Comparison of ENCODE assay signal across 17 cellular contexts in genomic region chr7:18829518-18830252, GRCh38.
DNase-seq lines count a peak whose midpoint lies in the region; ATAC-seq and TF ChIP-seq lines count a peak whose summit lies in the region.
"Had no signal": no experiment of that assay in that cellular context is flagged by ENCODE, and none has a peak within 500 bp of the region (broad histone marks: within the 10 kb centered on the region; RNA-seq: fewer than 3 reads in every experiment).

No MANE protein-coding gene starts in this region.

- H3K9me3 ChIP-seq in A673 (ENCODE audit: low read depth, low read length, poor library complexity, severe bottlenecking): no peaks in the 10 kb centered on the region
- H3K9me3 ChIP-seq: BLaER1 had no signal

- CTCF ChIA-PET in A673 (lab: Charles Lee): no interaction called here

- ATAC-seq in GM19463 (IDR thresholded peaks at IDR 0.05; ENCODE audit: unreplicated experiment): no peak
- ATAC-seq: activated CD8-positive, alpha-beta T cell treated with anti-CD3 and anti-CD28 coated beads, Interleukin-2, amount 10 ng/mL, durations not matched to agents 7 days and 5 days had no signal

- H3K27ac ChIP-seq in A673 (ENCODE audit: low read depth, low read length, poor library complexity, severe bottlenecking): peak overlapping the region; percentile 1
- H3K27ac ChIP-seq: BLaER1 had no signal

- H3K27ac Mint-ChIP-seq in HFFc6: peak overlapping the region; percentile 30
- H3K27ac Mint-ChIP-seq: activated CD8-positive, alpha-beta T cell treated with anti-CD3 and anti-CD28 coated beads, Interleukin-2, amount 10 ng/mL, durations not matched to agents 7 days and 5 days; H9; stimulated activated naive CD8-positive, alpha-beta T cell treated with anti-CD3 and anti-CD28 coated beads, Interleukin-15, Interleukin-2, amounts not matched to agents 100 ng/mL and 50 ng/mL, for 24 hours had no signal

- H3K27me3 ChIP-seq in A673 (replicated peaks; ENCODE audit: insufficient read depth, low read depth, low read length, poor library complexity): no peaks in the 10 kb centered on the region
- H3K27me3 ChIP-seq: BLaER1 had no signal

- no peaks in the 10 kb centered on the region for H3K27me3 Mint-ChIP-seq in HFFc6 (ENCODE audit: insufficient read depth)
- H3K27me3 Mint-ChIP-seq: stimulated activated naive CD8-positive, alpha-beta T cell treated with anti-CD3 and anti-CD28 coated beads, Interleukin-15, Interleukin-2, amounts not matched to agents 100 ng/mL and 50 ng/mL, for 24 hours had no signal

- DNase-seq in A673 (ENCODE audit: low spot score) (peak; percentile 84), HFFc6 (peak; percentile 68), amniotic stem cell (lab: John Stamatoyannopoulos, UW) (peak; percentile 10), iris pigment epithelial cell (ENCODE audit: low read depth) (peak; percentile 87), NCI-H524 (lab: John Stamatoyannopoulos, UW) (no peak), T-helper 9 cell (no peak), inferior parietal cortex (ENCODE audit: extremely low spot score) (no peak)
- DNase-seq: activated CD8-positive, alpha-beta T cell treated with anti-CD3 and anti-CD28 coated beads, Interleukin-2, amount 10 ng/mL, durations not matched to agents 7 days and 5 days; H9; islet precursor cell; MM.1S; stimulated activated CD4-positive, alpha-beta T cell treated with anti-CD3 and anti-CD28 coated beads, Interleukin-1b, Interleukin-23, amount 100 ng/mL, for 48 hours; T-helper 2 cell had no signal

- H3K9me3 Mint-ChIP-seq in HFFc6: no peaks in the 10 kb centered on the region
- H3K9me3 Mint-ChIP-seq: H9; neural crest cell; stimulated activated naive CD8-positive, alpha-beta T cell treated with anti-CD3 and anti-CD28 coated beads, Interleukin-15, Interleukin-2, amounts not matched to agents 100 ng/mL and 50 ng/mL, for 24 hours had no signal

- intact Hi-C loops in A673 (cut with micrococcal nuclease; ENCODE audit: unreplicated experiment): no loop called here

- peaks cover 29% of the 10 kb centered on the region for H3K4me1 Mint-ChIP-seq in HFFc6 (ENCODE audit: low read depth)

- H3K36me3 ChIP-seq in A673 (ENCODE audit: insufficient read depth, low read length, poor library complexity, severe bottlenecking): no peaks in the 10 kb centered on the region
- H3K36me3 ChIP-seq: BLaER1 had no signal

- POLR2A ChIA-PET in A673 (lab: Charles Lee; ENCODE audit: low non-redundant PET): no interaction called here

- no TSS peak for BruUV-seq in A673 (replicated peaks; lab: Mats Ljungman, UMichigan)

- TF ChIP-seq CTCF in A673 (conservative IDR thresholded peaks at IDR 0.05; ENCODE audit: low read depth, low read length) (no peak), HFFc6 (IDR thresholded peaks at IDR 0.05) (no peak)

- H3K4me3 ChIP-seq in A673 (ENCODE audit: low read depth, low read length, poor library complexity, severe bottlenecking): no peak overlapping the region
- H3K4me3 ChIP-seq: BLaER1 had no signal

- H3K4me3 Mint-ChIP-seq in HFFc6: peak overlapping the region; percentile 38; the same call in 1 of the 2 replicates
- H3K4me3 Mint-ChIP-seq: activated CD8-positive, alpha-beta T cell treated with anti-CD3 and anti-CD28 coated beads, Interleukin-2, amount 10 ng/mL, durations not matched to agents 7 days and 5 days; H9; neural crest cell; stimulated activated naive CD8-positive, alpha-beta T cell treated with anti-CD3 and anti-CD28 coated beads, Interleukin-15, Interleukin-2, amounts not matched to agents 100 ng/mL and 50 ng/mL, for 24 hours had no signal

- peaks cover 45% of the 10 kb centered on the region for H3K4me1 ChIP-seq in A673 (ENCODE audit: insufficient read depth, low read length, poor library complexity, severe bottlenecking)

- H3K36me3 Mint-ChIP-seq in HFFc6 (ENCODE audit: low read depth): no peaks in the 10 kb centered on the region

Comparison
In these comparisons a context has a peak if more than half of its experiments do, and no peak if none do; other contexts are left out.
1. DNase-seq: peak in A673 (single experiment), HFFc6 (single experiment), amniotic stem cell (single experiment) and iris pigment epithelial cell (single experiment); none in NCI-H524 (0 of 2), T-helper 9 cell (single experiment) and inferior parietal cortex (single experiment).